27 cellular contexts compared by ENCODE assay signal in genomic region chr2:126175222-126175621, GRCh38.
"Had no signal": no experiment of that assay in that cellular context is flagged by ENCODE, and none has a peak within 500 bp of the region (broad histone marks: within the 10 kb centered on the region; RNA-seq: fewer than 3 reads in every experiment).

No MANE protein-coding gene starts in this region.

- H3K4me3 ChIP-seq: dorsolateral prefrontal cortex, esophagus muscularis mucosa, gastroesophageal sphincter, heart left ventricle, left lung, pancreas, smooth muscle cell, thyroid gland, vagina had no signal

- H3K4me1 Mint-ChIP-seq: natural killer cell; stimulated activated naive CD8-positive, alpha-beta T cell treated with anti-CD3 and anti-CD28 coated beads, Interleukin-15, amount 100 ng/mL, for 72 hours had no signal

- H3K4me2 ChIP-seq: smooth muscle cell had no signal

- H3K36me3 Mint-ChIP-seq: natural killer cell had no signal

- H3K4me1 ChIP-seq: esophagus muscularis mucosa, foreskin keratinocyte, gastroesophageal sphincter, heart left ventricle, left lung, pancreas, thyroid gland, vagina had no signal

- H3K27me3 Mint-ChIP-seq: progenitor cell of endocrine pancreas; stimulated activated naive CD8-positive, alpha-beta T cell treated with anti-CD3 and anti-CD28 coated beads, Interleukin-15, amount 100 ng/mL, for 72 hours had no signal

- H3K27me3 ChIP-seq: dorsolateral prefrontal cortex, esophagus muscularis mucosa, foreskin keratinocyte, gastroesophageal sphincter, heart left ventricle, left lung, neutrophil, pancreas, thyroid gland, vagina had no signal

- H3K4me3 Mint-ChIP-seq: natural killer cell; stimulated activated naive CD8-positive, alpha-beta T cell treated with anti-CD3 and anti-CD28 coated beads, Interleukin-15, amount 100 ng/mL, for 72 hours had no signal

- ATAC-seq: foreskin keratinocyte; gastroesophageal sphincter; heart left ventricle; left cardiac atrium; left lung; natural killer cell; pancreas; sciatic nerve; stimulated activated naive CD8-positive, alpha-beta T cell treated with anti-CD3 and anti-CD28 coated beads, Interleukin-15, amount 100 ng/mL, for 72 hours had no signal

- H3K36me3 ChIP-seq: esophagus muscularis mucosa, gastroesophageal sphincter, heart left ventricle, left lung, neutrophil, pancreas, thyroid gland, vagina had no signal

- H3K27ac ChIP-seq: dorsolateral prefrontal cortex, esophagus muscularis mucosa, foreskin keratinocyte, gastroesophageal sphincter, heart left ventricle, left lung, neutrophil, pancreas, thyroid gland, vagina had no signal

- H3K9me3 ChIP-seq: esophagus muscularis mucosa, gastroesophageal sphincter, heart left ventricle, left lung, neutrophil, pancreas, thyroid gland, vagina had no signal

- FAIRE-seq: colon, endothelial cell of umbilical vein, islet of Langerhans, pancreas had no signal

- DNase-seq: dorsolateral prefrontal cortex; effector CD4-positive, alpha-beta T cell; foreskin keratinocyte; heart left ventricle; hippocampal formation; left cardiac atrium; left lung; mesendoderm; natural killer cell; pancreas; stimulated activated CD4-positive, alpha-beta T cell treated with anti-CD3 and anti-CD28 coated beads, Interleukin-12 subunit alpha, Interleukin-12 subunit beta, amount 100 ng/mL, for 4 hours; stimulated activated CD4-positive, alpha-beta T cell treated with anti-CD3 and anti-CD28 coated beads, Interleukin-1b, Interleukin-23, amount 100 ng/mL, for 48 hours; stimulated activated CD4-positive, alpha-beta T cell treated with anti-CD3 and anti-CD28 coated beads, Interleukin-4, amount 100 ng/mL, for 1 hour; stimulated activated CD8-positive, alpha-beta memory T cell treated with anti-CD3 and anti-CD28 coated beads, Interleukin-4, amount 100 ng/mL, for 48 hours; stimulated activated naive CD4-positive, alpha-beta T cell; stimulated activated naive CD8-positive, alpha-beta T cell treated with anti-CD3 and anti-CD28 coated beads, Interleukin-15, amount 100 ng/mL, for 72 hours; thyroid gland had no signal

- H3K27ac Mint-ChIP-seq: natural killer cell; progenitor cell of endocrine pancreas; stimulated activated naive CD8-positive, alpha-beta T cell treated with anti-CD3 and anti-CD28 coated beads, Interleukin-15, amount 100 ng/mL, for 72 hours had no signal
